ENCODE assay signal across 1 cellular context in genomic region chr17:51097708-51098446, GRCh38.
TF ChIP-seq lines count a peak whose summit lies in the region.

No MANE protein-coding gene starts in this region.

TF ChIP-seq in HepG2, 621 proteins besides CTCF, POLR2A, EP300 and RAD21 (continued from another document and continues in another):
- TF ChIP-seq RERE (CRISPR knock-in tag; IDR thresholded peaks at IDR 0.05; ENCODE audit: low read depth) (no peak), CENPT (CRISPR knock-in tag; IDR thresholded peaks at IDR 0.05; ENCODE audit: low read depth) (no peak), RBAK (CRISPR knock-in tag; IDR thresholded peaks at IDR 0.05) (no peak), FOXO1 (CRISPR knock-in tag; IDR thresholded peaks at IDR 0.05) (no peak), NFKB2 (CRISPR knock-in tag; IDR thresholded peaks at IDR 0.05; ENCODE audit: borderline replicate concordance) (no peak), ZNF597 (CRISPR knock-in tag; IDR thresholded peaks at IDR 0.05) (no peak), POLR2AphosphoS5 (IDR thresholded peaks at IDR 0.05; ENCODE audit: low read depth, low read length) (no peak), POLR2AphosphoS2 (IDR thresholded peaks at IDR 0.05; ENCODE audit: low read depth, low read length) (no peak), TEAD2 (CRISPR knock-in tag; IDR thresholded peaks at IDR 0.05) (no peak), ATF1 (CRISPR knock-in tag; IDR thresholded peaks at IDR 0.05) (no peak), ZNF674 (CRISPR knock-in tag; IDR thresholded peaks at IDR 0.05; ENCODE audit: low read depth) (no peak), ZNF772 (CRISPR knock-in tag; IDR thresholded peaks at IDR 0.05) (no peak), ZNF33B (CRISPR knock-in tag; IDR thresholded peaks at IDR 0.05) (no peak), SMC3 (IDR thresholded peaks at IDR 0.05; ENCODE audit: low read length) (no peak; the same call in 1 of the 2 replicates), ZNF407 (CRISPR knock-in tag; IDR thresholded peaks at IDR 0.05; ENCODE audit: not compliant biosample characterization) (no peak), SETDB1 (CRISPR knock-in tag; IDR thresholded peaks at IDR 0.05; ENCODE audit: borderline replicate concordance) (no peak), DRAP1 (CRISPR knock-in tag; IDR thresholded peaks at IDR 0.05) (no peak), PREB (CRISPR knock-in tag; IDR thresholded peaks at IDR 0.05) (no peak), SMYD3 (CRISPR knock-in tag; IDR thresholded peaks at IDR 0.05) (no peak), MXD1 (CRISPR knock-in tag; IDR thresholded peaks at IDR 0.05) (no peak), NFIC (IDR thresholded peaks at IDR 0.05; ENCODE audit: low read length) (no peak), PRDM15 (CRISPR knock-in tag; IDR thresholded peaks at IDR 0.05) (no peak), ZNF781 (CRISPR knock-in tag; IDR thresholded peaks at IDR 0.05; ENCODE audit: borderline replicate concordance, not compliant biosample characterization) (no peak), ELK4 (CRISPR knock-in tag; IDR thresholded peaks at IDR 0.05; ENCODE audit: borderline replicate concordance) (no peak), SNAI1 (CRISPR knock-in tag; IDR thresholded peaks at IDR 0.05; ENCODE audit: borderline replicate concordance) (no peak), ZSCAN21 (CRISPR knock-in tag; IDR thresholded peaks at IDR 0.05; ENCODE audit: borderline replicate concordance) (no peak), MIER2 (CRISPR knock-in tag; IDR thresholded peaks at IDR 0.05) (no peak), ZNF569 (CRISPR knock-in tag; IDR thresholded peaks at IDR 0.05; ENCODE audit: borderline replicate concordance) (no peak), MED1 (CRISPR knock-in tag; IDR thresholded peaks at IDR 0.05) (peak; percentile 38; the same call in 1 of the 2 replicates), RXRB (CRISPR knock-in tag; IDR thresholded peaks at IDR 0.05; ENCODE audit: borderline replicate concordance) (no peak), GLMP (CRISPR knock-in tag; IDR thresholded peaks at IDR 0.05; ENCODE audit: borderline replicate concordance) (no peak)
